Comparison of ENCODE assay signal across 1 cellular context in the genomic region with DNA sequence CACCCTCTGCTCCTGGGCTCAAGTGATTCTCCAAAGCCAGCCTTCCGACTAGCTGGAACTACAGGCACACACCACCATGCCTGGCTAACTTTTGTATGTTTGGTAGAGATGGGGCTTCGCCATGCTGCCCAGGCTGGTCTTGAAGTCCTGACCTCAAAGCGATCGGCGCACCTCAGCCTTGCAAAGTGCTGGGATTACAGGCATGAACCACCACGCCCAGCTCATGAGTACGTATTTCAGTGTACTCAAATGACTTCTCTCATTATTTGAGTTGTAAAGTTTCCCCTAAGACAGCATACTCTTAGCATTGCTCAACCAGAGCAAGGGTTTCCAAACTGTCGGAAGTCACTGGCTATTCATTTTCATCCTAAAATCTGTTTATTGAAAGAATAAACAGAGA.
TF ChIP-seq lines count a peak whose summit lies in the region.

No MANE protein-coding gene starts in this region.

TF ChIP-seq in HepG2, 621 proteins besides CTCF, POLR2A, EP300 and RAD21:
- TF ChIP-seq SAFB2 (CRISPR knock-in tag; IDR thresholded peaks at IDR 0.05; ENCODE audit: borderline replicate concordance, low read depth) (no peak), THAP11 (CRISPR knock-in tag; IDR thresholded peaks at IDR 0.05) (no peak)
- TF ChIP-seq, protein P1, sequence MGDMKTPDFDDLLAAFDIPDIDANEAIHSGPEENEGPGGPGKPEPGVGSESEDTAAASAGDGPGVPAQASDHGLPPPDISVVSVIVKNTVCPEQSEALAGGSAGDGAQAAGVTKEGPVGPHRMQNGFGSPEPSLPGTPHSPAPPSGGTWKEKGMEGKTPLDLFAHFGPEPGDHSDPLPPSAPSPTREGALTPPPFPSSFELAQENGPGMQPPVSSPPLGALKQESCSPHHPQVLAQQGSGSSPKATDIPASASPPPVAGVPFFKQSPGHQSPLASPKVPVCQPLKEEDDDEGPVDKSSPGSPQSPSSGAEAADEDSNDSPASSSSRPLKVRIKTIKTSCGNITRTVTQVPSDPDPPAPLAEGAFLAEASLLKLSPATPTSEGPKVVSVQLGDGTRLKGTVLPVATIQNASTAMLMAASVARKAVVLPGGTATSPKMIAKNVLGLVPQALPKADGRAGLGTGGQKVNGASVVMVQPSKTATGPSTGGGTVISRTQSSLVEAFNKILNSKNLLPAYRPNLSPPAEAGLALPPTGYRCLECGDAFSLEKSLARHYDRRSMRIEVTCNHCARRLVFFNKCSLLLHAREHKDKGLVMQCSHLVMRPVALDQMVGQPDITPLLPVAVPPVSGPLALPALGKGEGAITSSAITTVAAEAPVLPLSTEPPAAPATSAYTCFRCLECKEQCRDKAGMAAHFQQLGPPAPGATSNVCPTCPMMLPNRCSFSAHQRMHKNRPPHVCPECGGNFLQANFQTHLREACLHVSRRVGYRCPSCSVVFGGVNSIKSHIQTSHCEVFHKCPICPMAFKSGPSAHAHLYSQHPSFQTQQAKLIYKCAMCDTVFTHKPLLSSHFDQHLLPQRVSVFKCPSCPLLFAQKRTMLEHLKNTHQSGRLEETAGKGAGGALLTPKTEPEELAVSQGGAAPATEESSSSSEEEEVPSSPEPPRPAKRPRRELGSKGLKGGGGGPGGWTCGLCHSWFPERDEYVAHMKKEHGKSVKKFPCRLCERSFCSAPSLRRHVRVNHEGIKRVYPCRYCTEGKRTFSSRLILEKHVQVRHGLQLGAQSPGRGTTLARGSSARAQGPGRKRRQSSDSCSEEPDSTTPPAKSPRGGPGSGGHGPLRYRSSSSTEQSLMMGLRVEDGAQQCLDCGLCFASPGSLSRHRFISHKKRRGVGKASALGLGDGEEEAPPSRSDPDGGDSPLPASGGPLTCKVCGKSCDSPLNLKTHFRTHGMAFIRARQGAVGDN (CRISPR knock-in tag; IDR thresholded peaks at IDR 0.05): peak; percentile 19; the same call in 1 of the 2 replicates
